7 cellular contexts compared by ENCODE assay signal in the genomic region with DNA sequence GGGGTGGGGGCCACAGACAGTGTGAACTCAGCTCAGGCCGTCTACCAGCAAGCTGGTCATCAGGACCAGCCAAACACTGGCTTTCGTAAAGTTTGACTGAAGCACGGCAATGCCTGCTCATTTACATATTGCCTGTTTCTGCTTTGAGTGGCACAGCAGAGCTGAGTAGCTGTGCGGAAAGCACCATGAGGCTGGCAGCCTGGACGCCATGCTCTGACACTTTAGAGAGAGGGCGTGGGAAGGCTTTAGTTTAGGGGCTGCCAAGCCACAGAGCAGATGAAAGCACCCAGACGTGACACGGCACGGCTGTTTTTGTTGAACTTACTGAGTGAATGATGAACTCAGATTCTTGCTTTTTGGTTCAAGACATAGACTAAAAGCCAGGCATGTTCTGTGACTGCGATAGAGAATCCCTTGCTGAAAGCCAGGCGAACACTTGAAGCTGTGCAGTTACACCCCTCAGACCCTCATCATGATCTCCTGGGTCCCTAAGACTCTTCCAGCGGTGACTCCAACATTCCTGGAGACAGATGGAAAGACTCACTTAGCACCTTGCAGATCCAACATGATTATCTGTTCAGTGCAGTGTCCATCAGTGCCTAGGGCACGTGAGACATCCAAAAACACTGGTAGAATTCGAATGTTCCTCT.
DNase-seq lines count a peak whose midpoint lies in the region; ATAC-seq and TF ChIP-seq lines count a peak whose summit lies in the region.

No MANE protein-coding gene starts in this region.

- peaks cover 64% of the 10 kb centered on the region for H3K4me1 Mint-ChIP-seq in activated B cell treated with CpG ODN at 0.5 μM for 24 hours

- ATAC-seq in GM18868 (IDR thresholded peaks at IDR 0.05; ENCODE audit: unreplicated experiment) = peak; percentile 97
- peak; percentile 92 for ATAC-seq in HG02610 (IDR thresholded peaks at IDR 0.05; ENCODE audit: unreplicated experiment)
- peak; percentile 99 for ATAC-seq in activated B cell treated with CpG ODN at 0.5 μM for 24 hours (ENCODE audit: low read depth)

- no peak overlapping the region for H3K4me3 ChIP-seq in testis

- no peak for TF ChIP-seq POLR2A in testis (IDR thresholded peaks at IDR 0.05)

- CTCF ChIA-PET in activated B cell treated with CpG ODN at 0.5 μM for 24 hours (lab: Charles Lee) = interaction anchor here (1.0 to 1.8 kb wide), 3 partner anchors 9 to 39 kb away, joined by 3 to 5 read pairs (median 4); no protein-coding TSS in a partner anchor

- no peaks in the 10 kb centered on the region for H3K27me3 ChIP-seq in testis

- intact Hi-C loops in activated B cell treated with CpG ODN at 0.5 μM for 24 hours (cut with micrococcal nuclease) (loop anchor here (1.0 to 5.0 kb wide), 6 partner anchors 10 to 730 kb away; a partner anchor contains a TSS), testis (cut with DNase I; ENCODE audit: low total_unique reads) (no loop called here)

- H3K4me1 ChIP-seq in testis = no peaks in the 10 kb centered on the region

- H3K9me3 Mint-ChIP-seq in activated B cell treated with CpG ODN at 0.5 μM for 24 hours = no peaks in the 10 kb centered on the region

- POLR2A ChIA-PET in activated B cell treated with CpG ODN at 0.5 μM for 24 hours (lab: Charles Lee) = interaction anchor here (1.0 to 3.5 kb wide), 4 partner anchors 10 to 34 kb away, joined by 3 to 23 read pairs (median 5); no protein-coding TSS in a partner anchor

- H3K27ac Mint-ChIP-seq in activated B cell treated with CpG ODN at 0.5 μM for 24 hours = peak overlapping the region; percentile 92

- no peaks in the 10 kb centered on the region for H3K9me3 ChIP-seq in testis

- H3K27me3 Mint-ChIP-seq in activated B cell treated with CpG ODN at 0.5 μM for 24 hours = no peaks in the 10 kb centered on the region

- TF ChIP-seq CTCF in activated B cell treated with CpG ODN at 0.5 μM for 24 hours (IDR thresholded peaks at IDR 0.05) (no peak), testis (IDR thresholded peaks at IDR 0.05) (no peak)

- no peaks in the 10 kb centered on the region for H3K36me3 Mint-ChIP-seq in activated B cell treated with CpG ODN at 0.5 μM for 24 hours (ENCODE audit: low read depth)

- H3K4me3 Mint-ChIP-seq in activated B cell treated with CpG ODN at 0.5 μM for 24 hours = peak overlapping the region; percentile 71

- WGBS in testis, 2 donors = 85% methylated on average over 14 of the region's 14 CpGs

- H3K36me3 ChIP-seq in testis (ENCODE audit: low read depth, missing control alignments) = no peaks in the 10 kb centered on the region

- DNase-seq in activated B cell treated with CpG ODN at 0.5 μM for 24 hours (peak; percentile 42), mucosa of gallbladder (ENCODE audit: low spot score) (peak; percentile 42), NOMO-1 (lab: John Stamatoyannopoulos, UW; ENCODE audit: unreplicated experiment in 2 of 2) (no peak), testis (no peak), NCI-H2107 (lab: John Stamatoyannopoulos, UW) (no peak)

- no peak overlapping the region for H3K27ac ChIP-seq in testis

Comparison
In these comparisons a context has a peak if more than half of its experiments do, and no peak if none do; other contexts are left out.
1. DNase-seq: peak in activated B cell treated with CpG ODN at 0.5 μM for 24 hours (single experiment) and mucosa of gallbladder (single experiment); none in NOMO-1 (0 of 2), testis (single experiment) and NCI-H2107 (single experiment).
2. Peak in every context shown above with its lines, with median percentiles within 50 percentile points of each other: ATAC-seq.